1 cellular context compared by ENCODE assay signal in the genomic region with DNA sequence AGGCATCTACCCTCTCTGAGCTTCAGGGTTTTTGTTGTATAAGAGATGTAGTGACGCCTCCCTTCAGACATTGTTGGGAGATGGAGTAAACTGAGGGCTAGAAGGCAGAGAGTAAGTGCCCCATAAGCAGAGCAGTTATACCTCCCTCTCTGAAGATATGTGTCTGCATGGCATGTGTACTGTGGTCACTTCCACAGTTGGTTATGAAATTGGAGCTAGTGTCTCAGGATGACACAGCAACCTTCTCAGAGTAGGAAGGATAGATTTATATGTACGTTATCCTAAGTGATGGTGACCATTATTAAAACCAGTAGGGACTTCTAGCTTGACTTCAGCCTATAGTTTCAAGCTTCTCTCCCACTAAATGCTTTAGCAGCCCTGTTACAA.
TF ChIP-seq lines count a peak whose summit lies in the region.

No MANE protein-coding gene starts in this region.

TF ChIP-seq in K562, 482 proteins besides CTCF, POLR2A, EP300 and RAD21:
- TF ChIP-seq BACH1 (tag; IDR thresholded peaks at IDR 0.05) (peak; percentile 49; the same call in 1 of the 2 replicates), MAFK (IDR thresholded peaks at IDR 0.05; ENCODE audit: low read length) (peak; percentile 63; the same call in 1 of the 2 replicates), ZNF274 (IDR thresholded peaks at IDR 0.05; ENCODE audit: borderline replicate concordance, low read depth, low read length) (no peak), DPF2 (IDR thresholded peaks at IDR 0.05) (0 out of 2 replicates have a peak, but pooled peaks have one; percentile 40), HDAC3 (IDR thresholded peaks at IDR 0.05; ENCODE audit: borderline replicate concordance, partially characterized antibody) (no peak), ZFPM2 (CRISPR knock-in tag; IDR thresholded peaks at IDR 0.05) (no peak), MAFG (tag; conservative IDR thresholded peaks at IDR 0.05) (peak; percentile 86), MAFF (IDR thresholded peaks at IDR 0.05; ENCODE audit: low read length) (peak; percentile 60; the same call in 1 of the 2 replicates), MEIS2 (IDR thresholded peaks at IDR 0.05; ENCODE audit: partially characterized antibody) (peak; percentile 44), ZNF316 (IDR thresholded peaks at IDR 0.05) (peak; percentile 80), C11orf30 (IDR thresholded peaks at IDR 0.05; ENCODE audit: low read depth) (peak; percentile 81), NFE2 (IDR thresholded peaks at IDR 0.05; ENCODE audit: low read depth) (peak; percentile 93), NFE2L1 (tag; IDR thresholded peaks at IDR 0.05; ENCODE audit: borderline replicate concordance, low read depth) (peak; percentile 49; the same call in 1 of the 2 replicates), ZNF79 (CRISPR knock-in tag; IDR thresholded peaks at IDR 0.05; ENCODE audit: low read depth) (no peak), ZNF445 (CRISPR knock-in tag; IDR thresholded peaks at IDR 0.05; ENCODE audit: low read depth) (no peak), ZNF134 (CRISPR knock-in tag; conservative IDR thresholded peaks at IDR 0.05) (no peak)
- TF ChIP-seq, protein P1, sequence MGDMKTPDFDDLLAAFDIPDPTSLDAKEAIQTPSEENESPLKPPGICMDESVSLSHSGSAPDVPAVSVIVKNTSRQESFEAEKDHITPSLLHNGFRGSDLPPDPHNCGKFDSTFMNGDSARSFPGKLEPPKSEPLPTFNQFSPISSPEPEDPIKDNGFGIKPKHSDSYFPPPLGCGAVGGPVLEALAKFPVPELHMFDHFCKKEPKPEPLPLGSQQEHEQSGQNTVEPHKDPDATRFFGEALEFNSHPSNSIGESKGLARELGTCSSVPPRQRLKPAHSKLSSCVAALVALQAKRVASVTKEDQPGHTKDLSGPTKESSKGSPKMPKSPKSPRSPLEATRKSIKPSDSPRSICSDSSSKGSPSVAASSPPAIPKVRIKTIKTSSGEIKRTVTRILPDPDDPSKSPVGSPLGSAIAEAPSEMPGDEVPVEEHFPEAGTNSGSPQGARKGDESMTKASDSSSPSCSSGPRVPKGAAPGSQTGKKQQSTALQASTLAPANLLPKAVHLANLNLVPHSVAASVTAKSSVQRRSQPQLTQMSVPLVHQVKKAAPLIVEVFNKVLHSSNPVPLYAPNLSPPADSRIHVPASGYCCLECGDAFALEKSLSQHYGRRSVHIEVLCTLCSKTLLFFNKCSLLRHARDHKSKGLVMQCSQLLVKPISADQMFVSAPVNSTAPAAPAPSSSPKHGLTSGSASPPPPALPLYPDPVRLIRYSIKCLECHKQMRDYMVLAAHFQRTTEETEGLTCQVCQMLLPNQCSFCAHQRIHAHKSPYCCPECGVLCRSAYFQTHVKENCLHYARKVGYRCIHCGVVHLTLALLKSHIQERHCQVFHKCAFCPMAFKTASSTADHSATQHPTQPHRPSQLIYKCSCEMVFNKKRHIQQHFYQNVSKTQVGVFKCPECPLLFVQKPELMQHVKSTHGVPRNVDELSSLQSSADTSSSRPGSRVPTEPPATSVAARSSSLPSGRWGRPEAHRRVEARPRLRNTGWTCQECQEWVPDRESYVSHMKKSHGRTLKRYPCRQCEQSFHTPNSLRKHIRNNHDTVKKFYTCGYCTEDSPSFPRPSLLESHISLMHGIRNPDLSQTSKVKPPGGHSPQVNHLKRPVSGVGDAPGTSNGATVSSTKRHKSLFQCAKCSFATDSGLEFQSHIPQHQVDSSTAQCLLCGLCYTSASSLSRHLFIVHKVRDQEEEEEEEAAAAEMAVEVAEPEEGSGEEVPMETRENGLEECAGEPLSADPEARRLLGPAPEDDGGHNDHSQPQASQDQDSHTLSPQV (IDR thresholded peaks at IDR 0.05): peak; percentile 32; the same call in 1 of the 2 replicates
- TF ChIP-seq, protein P2, sequence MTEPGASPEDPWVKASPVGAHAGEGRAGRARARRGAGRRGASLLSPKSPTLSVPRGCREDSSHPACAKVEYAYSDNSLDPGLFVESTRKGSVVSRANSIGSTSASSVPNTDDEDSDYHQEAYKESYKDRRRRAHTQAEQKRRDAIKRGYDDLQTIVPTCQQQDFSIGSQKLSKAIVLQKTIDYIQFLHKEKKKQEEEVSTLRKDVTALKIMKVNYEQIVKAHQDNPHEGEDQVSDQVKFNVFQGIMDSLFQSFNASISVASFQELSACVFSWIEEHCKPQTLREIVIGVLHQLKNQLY (CRISPR knock-in tag; conservative IDR thresholded peaks at IDR 0.05): no peak
TF ChIP-seq in K562: peak in this region for 11.
